ENCODE assay signal across 8 cellular contexts in genomic region chrX:101462892-101463291, GRCh38. TPM values are rescaled to one million over a fixed set of nuclear protein-coding genes. Genes with fewer than 3 reads are reported as not detected.
DNase-seq lines count a peak whose midpoint lies in the region; ATAC-seq and TF ChIP-seq lines count a peak whose summit lies in the region.

No MANE protein-coding gene starts in this region.

- no peak overlapping the region for H3K27ac ChIP-seq in H9 (ENCODE audit: insufficient read length, low read depth, low read length)
- H3K27ac ChIP-seq in left ventricle myocardium inferior (replicated peaks), result no peak overlapping the region
- H3K27ac ChIP-seq in right cardiac atrium (ENCODE audit: low read length), result no peak overlapping the region

- H2AFZ ChIP-seq in H9 (ENCODE audit: low read length), result no peak overlapping the region

- H3K14ac ChIP-seq in H9 (ENCODE audit: insufficient read depth, low read length), result no peak overlapping the region

- no peak overlapping the region for H4K5ac ChIP-seq in H9 (ENCODE audit: insufficient read length, low read depth, low read length)

- H2BK15ac ChIP-seq in H9 (ENCODE audit: low read depth, low read length), result no peak overlapping the region

- H4K91ac ChIP-seq in H9 (ENCODE audit: insufficient read length, low read depth, low read length), result no peak overlapping the region

- TF ChIP-seq CTCF in AG09319 (IDR thresholded peaks at IDR 0.05; ENCODE audit: low read depth, low read length) (peak; percentile 42), H9 (conservative IDR thresholded peaks at IDR 0.05) (peak; percentile 42; the same call in 2 of the 3 replicates), left ventricle myocardium inferior (IDR thresholded peaks at IDR 0.05; ENCODE audit: borderline replicate concordance) (no peak)

- H3K9me3 Mint-ChIP-seq in H9, result peaks cover 37 to 52% of the 10 kb centered on the region in 2 experiments

- no peak overlapping the region for H3K4me2 ChIP-seq in H9 (ENCODE audit: insufficient read depth, insufficient read length, low read length)

- no peaks in the 10 kb centered on the region for H3K36me3 ChIP-seq in left ventricle myocardium inferior

- H3K4me3 ChIP-seq in left ventricle myocardium inferior (no peak overlapping the region), right cardiac atrium (ENCODE audit: low read length) (no peak overlapping the region)

- no peak overlapping the region for H2BK12ac ChIP-seq in H9 (ENCODE audit: insufficient read length, low read depth, low read length)

- H3K4me3 Mint-ChIP-seq in H9, result no peak overlapping the region

- no peak overlapping the region for H4K8ac ChIP-seq in H9 (replicated peaks; ENCODE audit: insufficient read length, low read depth, low read length)

- no peaks in the 10 kb centered on the region for H3K79me1 ChIP-seq in H9 (ENCODE audit: insufficient read depth, low read depth, low read length, poor library complexity, severe bottlenecking)

- H3K9ac ChIP-seq in H9 (ENCODE audit: extremely low read depth, insufficient read length, low read length), result no peak overlapping the region

- H2BK5ac ChIP-seq in H9 (ENCODE audit: insufficient read length, low read length), result no peak overlapping the region

- no peaks in the 10 kb centered on the region for H4K20me1 ChIP-seq in H9 (ENCODE audit: control insufficient read depth, insufficient read depth, insufficient read length)

- no peak for DNase-seq in AG09319 (ENCODE audit: extremely low read depth, low read depth)
- peak; percentile 28 for DNase-seq in H9
- peak; percentile 0 for DNase-seq in NCI-H748 treated with DMSO at 0.1 percent for 48 hours (lab: John Stamatoyannopoulos, UW)
- peak; percentile 37 for DNase-seq in fibroblast of peridontal ligament (ENCODE audit: extremely low read depth)
- no peak for DNase-seq in left ventricle myocardium inferior
- DNase-seq in right cardiac atrium, result no peak
- no peak for DNase-seq in activated CD4-positive, alpha-beta T cell treated with anti-CD3 and anti-CD28 coated beads for 48 hours

- no peak overlapping the region for H3K4ac ChIP-seq in H9 (ENCODE audit: low read depth, low read length)

- ATAC-seq in HG03342 (IDR thresholded peaks at IDR 0.05; ENCODE audit: unreplicated experiment) (no peak), right cardiac atrium (no peak)

- H3K4me1 ChIP-seq in H9 (ENCODE audit: insufficient read depth, low read length), result no peaks in the 10 kb centered on the region
- H3K4me1 ChIP-seq in left ventricle myocardium inferior, result no peaks in the 10 kb centered on the region
- H3K4me1 ChIP-seq in right cardiac atrium (ENCODE audit: control insufficient read depth, insufficient read depth, low read length), result no peaks in the 10 kb centered on the region

- peak overlapping the region in 1 of 3 experiments; percentile 71; a peak in 1 of 7 replicates for H3K27ac Mint-ChIP-seq in H9

- H3K23ac ChIP-seq in H9 (ENCODE audit: insufficient read length, low read depth, low read length), result no peak overlapping the region

- H2AK5ac ChIP-seq in H9 (ENCODE audit: insufficient read length, low read length), result no peak overlapping the region

- H3K27me3 ChIP-seq in H9 (ENCODE audit: insufficient read depth, low read length) (no peaks in the 10 kb centered on the region), left ventricle myocardium inferior (ENCODE audit: low read depth) (no peaks in the 10 kb centered on the region), right cardiac atrium (ENCODE audit: control insufficient read depth, insufficient read depth) (no peaks in the 10 kb centered on the region)

- peaks cover 0 to 12% (median 7%) of the 10 kb centered on the region in 3 experiments; a peak in 5 of 7 replicates for H3K36me3 Mint-ChIP-seq in H9 (ENCODE audit: insufficient read depth in 1 of 3, low read depth in 3 of 3)

- no peak overlapping the region for H2BK120ac ChIP-seq in H9 (ENCODE audit: low read depth, low read length, poor library complexity, severe bottlenecking)

- H3K56ac ChIP-seq in H9 (ENCODE audit: insufficient read length, low read depth, low read length), result no peak overlapping the region

- no CpG with 5 or more reads among the region's 3 CpGs for WGBS in H9 (ENCODE audit: extremely low coverage, insufficient read length, low lambda C conversion rate)
- WGBS in right cardiac atrium, result 73% methylated on average over 3 of the region's 3 CpGs

- H3K23me2 ChIP-seq in H9 (ENCODE audit: insufficient read length, low read depth, low read length, poor library complexity, severe bottlenecking), result no peaks in the 10 kb centered on the region

- H3K18ac ChIP-seq in H9 (ENCODE audit: insufficient read length, low read depth, low read length), result no peak overlapping the region

- intact Hi-C loops in left ventricle myocardium inferior (cut with micrococcal nuclease) (no loop called here), right cardiac atrium (cut with DNase I) (no loop called here)

- H3K79me2 ChIP-seq in H9 (ENCODE audit: insufficient read depth, low read length), result no peaks in the 10 kb centered on the region; the same call in 1 of the 2 replicates

- no peak overlapping the region for H2BK20ac ChIP-seq in H9 (ENCODE audit: low read depth, low read length, poor library complexity, severe bottlenecking)

- H3K4me1 Mint-ChIP-seq in H9, result no peaks in the 10 kb centered on the region

- no peaks in the 10 kb centered on the region for H3K27me3 Mint-ChIP-seq in H9 (ENCODE audit: low read depth)

- H3K9me3 ChIP-seq in H9 (ENCODE audit: control insufficient read depth, low read depth, low read length), result peaks cover 17% of the 10 kb centered on the region
- no peaks in the 10 kb centered on the region for H3K9me3 ChIP-seq in left ventricle myocardium inferior (replicated peaks)
- H3K9me3 ChIP-seq in right cardiac atrium (ENCODE audit: control insufficient read depth, low read length), result no peaks in the 10 kb centered on the region

- no peak overlapping the region for H3T11ph ChIP-seq in H9 (ENCODE audit: low read length)

RNA-seq across cellular contexts. Expression of gene ARMCX4, which starts 22.4 kb away (rescaled TPM):
- total RNA-seq in H9 (2021), result 17.0 and 17.3 TPM in 2 replicates
- total RNA-seq in left ventricle myocardium inferior, result 5.3 TPM
- total RNA-seq in right cardiac atrium, result 10 to 100 TPM in 1 of 4 donors, 1 to 10 TPM in 3; 8.4 to 10.3 (median 8.7) TPM
- polyA plus RNA-seq in right cardiac atrium, result 14.1 TPM

RNA-seq across cellular contexts. Expression of gene HNRNPH2, which starts 54.9 kb away (rescaled TPM):
- total RNA-seq in H9 (2021), result 60.2 and 63.2 TPM in 2 replicates
- total RNA-seq in left ventricle myocardium inferior, result 51.4 TPM
- 10 to 100 TPM; 54.6 to 69.4 (median 58.8) TPM for total RNA-seq in right cardiac atrium
- 53.3 TPM for polyA plus RNA-seq in right cardiac atrium

RNA-seq across cellular contexts. Expression of gene GLA, which starts 55.2 kb away (rescaled TPM):
- total RNA-seq in H9 (2021) (40.3 and 41.9 TPM in 2 replicates), left ventricle myocardium inferior (10.8 TPM), right cardiac atrium (10 to 100 TPM; 10.4 to 20.5 (median 17.9) TPM)
- polyA plus RNA-seq in right cardiac atrium, result 20.7 TPM

Comparison
In these comparisons a context has a peak if more than half of its experiments do, and no peak if none do; other contexts are left out.
1. DNase-seq: peak in H9 (single experiment), NCI-H748 treated with DMSO at 0.1 percent for 48 hours (single experiment) and fibroblast of peridontal ligament (single experiment); none in AG09319 (single experiment), left ventricle myocardium inferior (single experiment), right cardiac atrium (0 of 3) and activated CD4-positive, alpha-beta T cell treated with anti-CD3 and anti-CD28 coated beads for 48 hours (single experiment).